18 cellular contexts compared by ENCODE assay signal in genomic region chr6:138803914-138804313, GRCh38. TPM values are rescaled to one million over a fixed set of nuclear protein-coding genes. Genes with fewer than 3 reads are reported as not detected.
"Had no signal": no experiment of that assay in that cellular context is flagged by ENCODE, and none has a peak within 500 bp of the region (broad histone marks: within the 10 kb centered on the region; RNA-seq: fewer than 3 reads in every experiment).

No MANE protein-coding gene starts in this region.

- H3K9me3 Mint-ChIP-seq: neural progenitor cell; stimulated activated memory B cell treated with anti-CD40 and anti-IgM and Interleukin-4, amounts not matched to agents 10 μg/mL and 1 μg/mL and 100 μg/mL, for 72 hours; T-helper 1 cell treated with Interleukin-12 subunit alpha and Interleukin-12 subunit beta and Interleukin-4 antibody, amounts not matched to agents 30 μg/mL and 1 μg/mL, for 36 hours had no signal

- H3K4me1 ChIP-seq: neural progenitor cell, vagina had no signal

- H3K4me3 ChIP-seq: coronary artery, neural progenitor cell, ovary, smooth muscle cell, tibial artery, vagina had no signal

- H3K27ac ChIP-seq: coronary artery, neural progenitor cell, ovary, tibial artery, vagina had no signal

- H3K36me3 Mint-ChIP-seq: neural progenitor cell; stimulated activated memory B cell treated with anti-CD40 and anti-IgM and Interleukin-4, amounts not matched to agents 10 μg/mL and 1 μg/mL and 100 μg/mL, for 72 hours; WTC11 had no signal

- DNase-seq: activated CD4-positive, alpha-beta T cell treated with anti-CD3 and anti-CD28 coated beads for 48 hours; activated CD8-positive, alpha-beta memory T cell treated with anti-CD3 and anti-CD28 coated beads for 24 hours; activated naive CD4-positive, alpha-beta T cell treated with Interleukin-2 at 50 U/mL for 16 hours; central memory CD4-positive, alpha-beta T cell; effector CD4-positive, alpha-beta T cell; left colon; mammary epithelial cell; ovary; stimulated activated CD4-positive, alpha-beta T cell treated with anti-CD3 and anti-CD28 coated beads, Interleukin-1b, Interleukin-23, amount 100 ng/mL, for 48 hours; tibial artery had no signal

- H3K27me3 ChIP-seq: neural progenitor cell, ovary, tibial artery, vagina had no signal

- H3K9me3 ChIP-seq: ovary, tibial artery, vagina had no signal

- H3K9ac ChIP-seq: neural progenitor cell had no signal

- H3K4me1 Mint-ChIP-seq: neural progenitor cell had no signal

- H3K27ac Mint-ChIP-seq: neural progenitor cell; stimulated activated memory B cell treated with anti-CD40 and anti-IgM and Interleukin-4, amounts not matched to agents 10 μg/mL and 1 μg/mL and 100 μg/mL, for 72 hours; T-helper 1 cell treated with Interleukin-12 subunit alpha and Interleukin-12 subunit beta and Interleukin-4 antibody, amounts not matched to agents 30 μg/mL and 1 μg/mL, for 36 hours; WTC11 had no signal

- H3K36me3 ChIP-seq: neural progenitor cell, ovary, tibial artery, vagina had no signal

- ATAC-seq: left colon; stimulated activated memory B cell treated with anti-CD40 and anti-IgM and Interleukin-4, amounts not matched to agents 10 μg/mL and 1 μg/mL and 100 μg/mL, for 72 hours; WTC11 had no signal

- H3K4me3 Mint-ChIP-seq: neural progenitor cell; stimulated activated memory B cell treated with anti-CD40 and anti-IgM and Interleukin-4, amounts not matched to agents 10 μg/mL and 1 μg/mL and 100 μg/mL, for 72 hours; T-helper 1 cell treated with Interleukin-12 subunit alpha and Interleukin-12 subunit beta and Interleukin-4 antibody, amounts not matched to agents 30 μg/mL and 1 μg/mL, for 36 hours; WTC11 had no signal

RNA-seq across cellular contexts. Expression of gene ECT2L, which starts 8.0 kb away (rescaled TPM):
- total RNA-seq: endothelial cell of umbilical vein, left colon, smooth muscle cell, vagina, WTC11 had no signal
- polyA plus RNA-seq: endothelial cell of umbilical vein, mammary epithelial cell had no signal
